In genomic region chr19:1019616-1019961, GRCh38 we compare ENCODE assay signal across 8 cellular contexts. TPM values are rescaled to one million over a fixed set of nuclear protein-coding genes. Genes with fewer than 3 reads are reported as not detected.
DNase-seq lines count a peak whose midpoint lies in the region; ATAC-seq and TF ChIP-seq lines count a peak whose summit lies in the region.

No MANE protein-coding gene starts in this region.

- peak overlapping the region; percentile 85 for H3K4me3 ChIP-seq in cardiac muscle cell
- H3K4me3 ChIP-seq in mesodermal cell (ENCODE audit: extremely low read depth, insufficient read depth, low read length, poor library complexity, severe bottlenecking) = peak overlapping the region; percentile 91
- H3K4me3 ChIP-seq in uterus = peak overlapping the region; percentile 72 to 90

- CTCF ChIA-PET in MCF 10A (lab: Yijun Ruan, JAX) = interaction anchor here (0.7 to 0.9 kb wide), 2 partner anchors 97 to 221 kb away, joined by 3 to 4 read pairs; no protein-coding TSS in a partner anchor

- intact Hi-C loops in cardiac septum (cut with DNase I) = no loop called here
- intact Hi-C loops in MCF 10A (cut with micrococcal nuclease) = no loop called here
- intact Hi-C loops in uterus (cut with DNase I; ENCODE audit: low total_unique reads) = loop anchor here (5.0 kb wide), 1 partner anchor 173 kb away; no protein-coding TSS in a partner anchor

- H3K4me1 Mint-ChIP-seq in MCF 10A (ENCODE audit: insufficient read depth, unreplicated experiment) = peaks cover 17% of the 10 kb centered on the region

- H3K4me1 ChIP-seq in cardiac muscle cell (ENCODE audit: low read depth) (peaks cover 35% of the 10 kb centered on the region), mesodermal cell (ENCODE audit: control insufficient read depth, insufficient read depth, low read length, poor library complexity, severe bottlenecking) (peaks cover 41% of the 10 kb centered on the region), uterus (peaks cover 6 to 39% of the 10 kb centered on the region in 2 donors)

- DNase-seq in cardiac muscle cell (ENCODE audit: low read depth in 1 of 2, low spot score in 1 of 2) (no peak), cardiac septum (ENCODE audit: low spot score) (no peak), MCF 10A (ENCODE audit: unreplicated experiment) (no peak), uterus (no peak), DMS79 (lab: John Stamatoyannopoulos, UW) (no peak), ureter (ENCODE audit: low spot score) (no peak)

- POLR2A ChIA-PET in MCF 10A (lab: Yijun Ruan, JAX) = interaction anchor here (0.7 to 2.3 kb wide), 9 partner anchors 9 to 197 kb away, joined by 3 to 13 read pairs (median 4); partner anchors contain the start of gene WDR18

- H3K27me3 Mint-ChIP-seq in MCF 10A (ENCODE audit: insufficient read depth, unreplicated experiment) = no peaks in the 10 kb centered on the region

- no peak overlapping the region for H3K27ac ChIP-seq in cardiac muscle cell
- no peak overlapping the region for H3K27ac ChIP-seq in mesodermal cell (ENCODE audit: low read depth, low read length, severe bottlenecking)
- H3K27ac ChIP-seq in uterus = no peak overlapping the region

- BruUV-seq in MCF 10A (replicated peaks; lab: Mats Ljungman, UMichigan) = no TSS peak

- H3K27me3 ChIP-seq in cardiac muscle cell (no peaks in the 10 kb centered on the region), uterus (no peaks in the 10 kb centered on the region)

- TF ChIP-seq CTCF in cardiac muscle cell (IDR thresholded peaks at IDR 0.05; ENCODE audit: low read depth, low read length) (no peak), MCF 10A (IDR thresholded peaks at IDR 0.05; ENCODE audit: unreplicated experiment) (no peak), uterus (IDR thresholded peaks at IDR 0.05) (no peak)

- H3K9me3 Mint-ChIP-seq in MCF 10A (ENCODE audit: unreplicated experiment) = no peaks in the 10 kb centered on the region

- TF ChIP-seq POLR2A in uterus (IDR thresholded peaks at IDR 0.05) = no peak

- H3K36me3 Mint-ChIP-seq in MCF 10A (ENCODE audit: insufficient read depth, unreplicated experiment) = peaks cover 36% of the 10 kb centered on the region

- H3K36me3 ChIP-seq in cardiac muscle cell (no peaks in the 10 kb centered on the region), mesodermal cell (ENCODE audit: control insufficient read depth, insufficient read depth, low read length) (peaks cover 21% of the 10 kb centered on the region), uterus (no peaks in the 10 kb centered on the region)

- 78 to 83% methylated on average over 16 to 18 of the region's 18 CpGs for WGBS in mesodermal cell (ENCODE audit: insufficient coverage in 2 of 2), 2 experiments

- H3K4me3 Mint-ChIP-seq in MCF 10A (ENCODE audit: unreplicated experiment) = peak overlapping the region; percentile 86

- H3K27ac Mint-ChIP-seq in MCF 10A (ENCODE audit: low read depth, unreplicated experiment) = peak overlapping the region; percentile 99

- H3K9me3 ChIP-seq in cardiac muscle cell (ENCODE audit: low read depth) = no peaks in the 10 kb centered on the region
- no peaks in the 10 kb centered on the region for H3K9me3 ChIP-seq in mesodermal cell (ENCODE audit: control insufficient read depth, low read length)
- H3K9me3 ChIP-seq in uterus = no peaks in the 10 kb centered on the region

- no peak for ATAC-seq in HG03378 (IDR thresholded peaks at IDR 0.05; ENCODE audit: unreplicated experiment)

RNA-seq across cellular contexts. Expression of gene TMEM259, which starts 1.3 kb away (rescaled TPM):
- total RNA-seq in cardiac muscle cell = 228 and 370 TPM in 2 replicates
- 403 and 445 TPM in 2 replicates for polyA plus RNA-seq in cardiac muscle cell
- total RNA-seq in cardiac septum = 125 TPM
- total RNA-seq in MCF 10A (2022) = 130 and 146 TPM in 2 replicates
- polyA plus RNA-seq in mesodermal cell (2013, experiment 1 of 2) = 114 TPM
- polyA plus RNA-seq in mesodermal cell (2013, experiment 2 of 2) = 100 TPM
- total RNA-seq in uterus = 100 to 1,000 TPM in 1 of 4 donors, 10 to 100 TPM in 3; 47.4 to 164 (median 56.9) TPM
- 210 TPM for total RNA-seq in ureter

RNA-seq across cellular contexts. Expression of gene RNU6-2, which starts 1.7 kb away (rescaled TPM):
- total RNA-seq in cardiac muscle cell = not detected in 2 replicates
- not detected in 2 replicates for polyA plus RNA-seq in cardiac muscle cell
- total RNA-seq in cardiac septum = not detected
- not detected in 2 replicates for total RNA-seq in MCF 10A (2022)
- polyA plus RNA-seq in mesodermal cell (2013, experiment 1 of 2) = under 0.01 TPM
- polyA plus RNA-seq in mesodermal cell (2013, experiment 2 of 2) = under 0.01 TPM
- not detected for total RNA-seq in uterus
- total RNA-seq in ureter = not detected

RNA-seq across cellular contexts. Expression of gene CNN2, which starts 6.8 kb away (rescaled TPM):
- total RNA-seq in cardiac muscle cell = 158 TPM in 2 replicates
- 183 and 185 TPM in 2 replicates for polyA plus RNA-seq in cardiac muscle cell
- total RNA-seq in cardiac septum = 44.8 TPM
- total RNA-seq in MCF 10A (2022) = 112 and 166 TPM in 2 replicates
- polyA plus RNA-seq in mesodermal cell (2013, experiment 1 of 2) = 170 TPM
- 152 TPM for polyA plus RNA-seq in mesodermal cell (2013, experiment 2 of 2)
- total RNA-seq in uterus = 100 to 1,000 TPM in 2 of 4 donors, 10 to 100 TPM in 2; 14.3 to 186 (median 88.5) TPM
- 223 TPM for total RNA-seq in ureter

RNA-seq across cellular contexts. Expression of gene GRIN3B, which starts 19.4 kb away (rescaled TPM):
- total RNA-seq in cardiac muscle cell (5.4 and 8.5 TPM in 2 replicates), cardiac septum (not detected), MCF 10A (2022) (not detected in 2 replicates), uterus (under 1 TPM in 1 of 4 donors, not detected in 3; 0.48 TPM), ureter (not detected)
- 3.0 and 4.9 TPM in 2 replicates for polyA plus RNA-seq in cardiac muscle cell
- 1.7 TPM for polyA plus RNA-seq in mesodermal cell (2013, experiment 1 of 2)
- 1.4 TPM for polyA plus RNA-seq in mesodermal cell (2013, experiment 2 of 2)

RNA-seq across cellular contexts. Expression of gene ABCA7, which starts 20.3 kb away (rescaled TPM):
- total RNA-seq in cardiac muscle cell (43.6 and 44.0 TPM in 2 replicates), cardiac septum (10.5 TPM), MCF 10A (2022) (10.3 and 18.2 TPM in 2 replicates), uterus (10 to 100 TPM in 1 of 4 donors, 1 to 10 TPM in 2, under 1 TPM in 1; 0.59 to 10.4 (median 2.7) TPM), ureter (21.4 TPM)
- 36.8 and 60.4 TPM in 2 replicates for polyA plus RNA-seq in cardiac muscle cell
- 12.9 TPM for polyA plus RNA-seq in mesodermal cell (2013, experiment 1 of 2)
- polyA plus RNA-seq in mesodermal cell (2013, experiment 2 of 2) = 13.2 TPM
